ENCODE assay signal across 20 cellular contexts in the genomic region with DNA sequence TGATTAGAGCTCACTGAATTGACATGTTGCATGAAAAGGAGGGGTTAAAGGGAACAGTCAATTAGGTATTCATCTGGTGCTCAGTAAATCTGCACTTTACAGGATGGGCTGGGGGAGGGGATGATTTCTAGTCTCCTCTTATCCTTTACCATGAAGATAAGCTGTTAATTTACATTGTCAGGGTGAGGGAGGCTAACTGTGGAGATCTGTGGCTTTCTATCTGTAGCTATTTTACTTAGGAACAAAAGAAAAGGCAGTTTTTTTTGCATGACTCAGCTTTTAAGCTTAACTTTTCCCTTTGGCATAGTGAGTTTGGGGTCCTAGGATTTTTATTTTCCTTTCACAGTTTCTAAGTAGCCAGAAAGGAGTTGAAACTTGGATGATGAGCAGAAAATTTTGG.
"Had no signal": no experiment of that assay in that cellular context is flagged by ENCODE, and none has a peak within 500 bp of the region (broad histone marks: within the 10 kb centered on the region; RNA-seq: fewer than 3 reads in every experiment).

No MANE protein-coding gene starts in this region.

- H3K27ac ChIP-seq: coronary artery, foreskin keratinocyte, right atrium auricular region, transverse colon, vagina had no signal

- H3K27ac Mint-ChIP-seq: activated naive CD8-positive, alpha-beta T cell; activated T-cell treated with anti-CD3 and anti-CD28 coated beads, Interleukin-2, amount 50 U/mL, for 72 hours; brain; nephron; T-helper 2 cell treated with Interferon-gamma antibody and Interleukin-4, amounts not matched to agents 5 μg/mL and 100 μg/mL, for 36 hours had no signal

- H3K9me3 Mint-ChIP-seq: activated T-cell treated with anti-CD3 and anti-CD28 coated beads, Interleukin-2, amount 50 U/mL, for 72 hours; central memory CD8-positive, alpha-beta T cell; T-helper 2 cell treated with Interferon-gamma antibody and Interleukin-4, amounts not matched to agents 5 μg/mL and 100 μg/mL, for 36 hours had no signal

- H3K9me3 ChIP-seq: right atrium auricular region, transverse colon, vagina had no signal

- H3K4me1 Mint-ChIP-seq: central memory CD8-positive, alpha-beta T cell; nephron had no signal

- H3K36me3 ChIP-seq: right atrium auricular region, transverse colon, vagina had no signal

- DNase-seq: activated CD4-positive, alpha-beta T cell treated with anti-CD3 and anti-CD28 coated beads for 4 hours; activated CD8-positive, alpha-beta memory T cell treated with anti-CD3 and anti-CD28 coated beads, Interleukin-2, amount 50 U/mL, for 48 hours; activated gamma-delta T cell; activated T-cell treated with anti-CD3 and anti-CD28 coated beads, Interleukin-2, amount 50 U/mL, for 72 hours; amygdala; foreskin keratinocyte; glutamatergic neuron; hypothalamus; occipital lobe; small intestine; stimulated activated naive CD8-positive, alpha-beta T cell treated with anti-CD3 and anti-CD28 coated beads, Interleukin-15, Interleukin-2, amounts not matched to agents 100 U/mL and 50 U/mL, for 24 hours; transverse colon had no signal

- H3K4me1 ChIP-seq: foreskin keratinocyte, right atrium auricular region, transverse colon, vagina had no signal

- H3K27me3 ChIP-seq: foreskin keratinocyte, right atrium auricular region, transverse colon, vagina had no signal

- H3K4me3 Mint-ChIP-seq: activated naive CD8-positive, alpha-beta T cell; activated T-cell treated with anti-CD3 and anti-CD28 coated beads, Interleukin-2, amount 50 U/mL, for 72 hours; brain; central memory CD8-positive, alpha-beta T cell; nephron; T-helper 2 cell treated with Interferon-gamma antibody and Interleukin-4, amounts not matched to agents 5 μg/mL and 100 μg/mL, for 36 hours had no signal

- H3K4me3 ChIP-seq: coronary artery, right atrium auricular region, transverse colon, vagina had no signal

- ATAC-seq: activated T-cell treated with anti-CD3 and anti-CD28 coated beads, Interleukin-2, amount 50 U/mL, for 72 hours; foreskin keratinocyte; stimulated activated naive CD8-positive, alpha-beta T cell treated with anti-CD3 and anti-CD28 coated beads, Interleukin-15, Interleukin-2, amounts not matched to agents 100 U/mL and 50 U/mL, for 24 hours had no signal

- H3K36me3 Mint-ChIP-seq: brain had no signal
